Comparison of ENCODE assay signal across 8 cellular contexts in the genomic region with DNA sequence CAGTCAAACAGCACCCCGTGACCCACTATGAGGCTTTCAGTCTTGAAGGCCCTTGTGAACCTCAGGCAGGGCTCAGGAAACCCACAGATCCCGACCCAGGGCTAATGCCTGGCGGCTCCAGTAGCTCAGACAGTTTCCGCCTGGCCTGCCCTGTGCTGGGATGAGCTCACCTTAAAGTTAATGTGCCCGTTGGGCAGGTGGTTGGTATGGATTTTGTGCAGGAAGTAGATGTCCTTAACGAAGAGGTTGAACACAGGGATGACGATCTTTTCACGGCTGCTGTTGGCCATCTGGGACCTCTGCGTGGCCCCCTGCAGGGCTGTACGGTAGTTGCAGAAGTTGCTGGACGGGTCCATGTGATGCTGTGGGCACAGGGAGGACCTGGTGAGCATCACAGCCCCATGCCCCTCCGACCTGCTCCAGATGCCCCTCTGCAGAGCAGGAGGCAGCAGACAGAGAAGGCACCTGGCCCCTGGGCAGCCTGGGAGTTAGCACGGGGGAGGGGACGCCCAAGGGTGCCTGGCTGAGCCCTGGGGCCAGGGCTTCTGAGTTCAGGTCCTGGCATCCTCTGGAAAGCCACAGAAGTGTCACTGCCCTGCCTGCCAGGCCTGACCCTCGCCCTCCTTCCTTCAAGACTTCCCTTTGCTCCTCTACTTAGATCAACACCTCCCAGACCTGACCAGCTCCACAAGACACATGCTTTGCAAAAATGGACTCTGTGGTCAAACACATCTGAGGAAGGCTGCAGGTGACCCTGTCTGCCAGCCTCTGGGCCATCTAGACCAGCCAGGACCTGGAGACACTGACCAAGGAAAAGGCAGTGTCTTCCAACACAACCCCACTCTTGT. TPM values are rescaled to one million over a fixed set of nuclear protein-coding genes. Genes with fewer than 3 reads are reported as not detected.
DNase-seq lines count a peak whose midpoint lies in the region; ATAC-seq and TF ChIP-seq lines count a peak whose summit lies in the region.

No MANE protein-coding gene starts in this region.

- DNase-seq in activated naive CD4-positive, alpha-beta T cell treated with anti-CD3 and anti-CD28 coated beads, Interleukin-2, amount 50 U/mL, for 72 hours (ENCODE audit: low spot score in 2 of 2): peak; percentile 45 to 48
- DNase-seq in activated naive CD4-positive, alpha-beta T cell (lab: John Stamatoyannopoulos, UW): no peak
- DNase-seq in NOMO-1 treated with DMSO at 0.1 percent for 48 hours (lab: John Stamatoyannopoulos, UW; ENCODE audit: unreplicated experiment): peak; percentile 11
- DNase-seq in fibroblast of lung (ENCODE audit: low read depth in 2 of 2): no peak
- no peak for DNase-seq in type B pancreatic cell (ENCODE audit: extremely low spot score, unreplicated experiment)
- DNase-seq in NCI-H2029 (lab: John Stamatoyannopoulos, UW): no peak
- no peak for DNase-seq in NCI-H524 treated with DMSO at 0.1 percent for 48 hours (lab: John Stamatoyannopoulos, UW)

- no peaks in the 10 kb centered on the region for H3K79me2 ChIP-seq in fibroblast of lung (ENCODE audit: control insufficient read depth, insufficient read depth, low read length)

- H3K4me2 ChIP-seq in fibroblast of lung (ENCODE audit: extremely low read depth, insufficient read depth, low read length): no peak overlapping the region

- no peaks in the 10 kb centered on the region for H3K27me3 ChIP-seq in fibroblast of lung (ENCODE audit: control insufficient read depth, insufficient read depth, low read length)

- TF ChIP-seq CTCF in fibroblast of lung (conservative IDR thresholded peaks at IDR 0.05 in 1 of 2, IDR thresholded peaks at IDR 0.05 in 1 of 2; ENCODE audit: low read depth in 1 of 2, low read length in 2 of 2) (peak; percentile 17 to 39), type B pancreatic cell (conservative IDR thresholded peaks at IDR 0.05) (peak; percentile 59)

- H3K9me3 ChIP-seq in fibroblast of lung (ENCODE audit: control insufficient read depth, insufficient read depth, low read depth, low read length): no peaks in the 10 kb centered on the region

- no peak overlapping the region for H3K4me3 Mint-ChIP-seq in type B pancreatic cell

- no peaks in the 10 kb centered on the region for H3K27me3 Mint-ChIP-seq in type B pancreatic cell

- H3K4me1 Mint-ChIP-seq in type B pancreatic cell (ENCODE audit: unreplicated experiment): no peaks in the 10 kb centered on the region

- H3K9me3 Mint-ChIP-seq in activated naive CD4-positive, alpha-beta T cell treated with anti-CD3 and anti-CD28 coated beads, Interleukin-2, amount 50 U/mL, for 72 hours: no peaks in the 10 kb centered on the region
- H3K9me3 Mint-ChIP-seq in type B pancreatic cell: no peaks in the 10 kb centered on the region

- H3K4me1 ChIP-seq in fibroblast of lung (ENCODE audit: control insufficient read depth, extremely low read depth, insufficient read depth, low read length): no peaks in the 10 kb centered on the region

- no peak overlapping the region for H3K9ac ChIP-seq in fibroblast of lung (ENCODE audit: insufficient read depth, low read length)

- no peaks in the 10 kb centered on the region for H4K20me1 ChIP-seq in fibroblast of lung (ENCODE audit: control insufficient read depth, extremely low read depth, insufficient read depth, low read length)

- no peaks in the 10 kb centered on the region for H3K36me3 Mint-ChIP-seq in activated naive CD4-positive, alpha-beta T cell treated with anti-CD3 and anti-CD28 coated beads, Interleukin-2, amount 50 U/mL, for 72 hours
- H3K36me3 Mint-ChIP-seq in type B pancreatic cell: no peaks in the 10 kb centered on the region

- no peak overlapping the region for H3K4me3 ChIP-seq in fibroblast of lung (replicated peaks in 1 of 4; ENCODE audit: control extremely low read depth in 1 of 4, insufficient read depth in 1 of 4, low read depth in 3 of 4, low read length in 4 of 4)

- no peak overlapping the region for H3K27ac ChIP-seq in fibroblast of lung (ENCODE audit: insufficient read depth, low read length)

- H3K27ac Mint-ChIP-seq in activated naive CD4-positive, alpha-beta T cell treated with anti-CD3 and anti-CD28 coated beads, Interleukin-2, amount 50 U/mL, for 72 hours: peak overlapping the region in 1 of 2 donors; percentile 88
- no peak overlapping the region for H3K27ac Mint-ChIP-seq in type B pancreatic cell

- no peak for ATAC-seq in activated naive CD4-positive, alpha-beta T cell treated with anti-CD3 and anti-CD28 coated beads, Interleukin-2, amount 50 U/mL, for 72 hours
- no peak for ATAC-seq in HG03457 (IDR thresholded peaks at IDR 0.05; ENCODE audit: unreplicated experiment)

- H3K36me3 ChIP-seq in fibroblast of lung (ENCODE audit: control insufficient read depth, insufficient read depth, low read length): no peaks in the 10 kb centered on the region

- no peak overlapping the region for H2AFZ ChIP-seq in fibroblast of lung (ENCODE audit: low read length)

RNA-seq across cellular contexts. Expression of a gene that starts 59.8 kb away (rescaled TPM):
- 10 to 100 TPM; 28.7 to 38.8 TPM for total RNA-seq in activated naive CD4-positive, alpha-beta T cell treated with anti-CD3 and anti-CD28 coated beads, Interleukin-2, amount 50 U/mL, for 72 hours
- total RNA-seq in fibroblast of lung (43.9 and 46.9 TPM in 2 replicates), type B pancreatic cell (ENCODE audit: low replicate concordance) (6.0 and 11.6 TPM in 2 replicates)
- polyA plus RNA-seq in fibroblast of lung: 32.7 and 38.6 TPM in 2 replicates
- polyA plus RNA-seq in fibroblast of lung (2012): 17.8 and 23.0 TPM in 2 replicates
- polyA minus RNA-seq in fibroblast of lung (ENCODE audit: low replicate concordance): 6.1 and 7.5 TPM in 2 replicates

Comparison
In these comparisons a context has a peak if more than half of its experiments do, and no peak if none do; other contexts are left out.
1. DNase-seq: peak in activated naive CD4-positive, alpha-beta T cell treated with anti-CD3 and anti-CD28 coated beads, Interleukin-2, amount 50 U/mL, for 72 hours (2 of 2) and NOMO-1 treated with DMSO at 0.1 percent for 48 hours (single experiment); none in activated naive CD4-positive, alpha-beta T cell (0 of 4), fibroblast of lung (0 of 2), type B pancreatic cell (single experiment), NCI-H2029 (single experiment) and NCI-H524 treated with DMSO at 0.1 percent for 48 hours (single experiment).